ENCODE assay signal across 1 cellular context in the genomic region with DNA sequence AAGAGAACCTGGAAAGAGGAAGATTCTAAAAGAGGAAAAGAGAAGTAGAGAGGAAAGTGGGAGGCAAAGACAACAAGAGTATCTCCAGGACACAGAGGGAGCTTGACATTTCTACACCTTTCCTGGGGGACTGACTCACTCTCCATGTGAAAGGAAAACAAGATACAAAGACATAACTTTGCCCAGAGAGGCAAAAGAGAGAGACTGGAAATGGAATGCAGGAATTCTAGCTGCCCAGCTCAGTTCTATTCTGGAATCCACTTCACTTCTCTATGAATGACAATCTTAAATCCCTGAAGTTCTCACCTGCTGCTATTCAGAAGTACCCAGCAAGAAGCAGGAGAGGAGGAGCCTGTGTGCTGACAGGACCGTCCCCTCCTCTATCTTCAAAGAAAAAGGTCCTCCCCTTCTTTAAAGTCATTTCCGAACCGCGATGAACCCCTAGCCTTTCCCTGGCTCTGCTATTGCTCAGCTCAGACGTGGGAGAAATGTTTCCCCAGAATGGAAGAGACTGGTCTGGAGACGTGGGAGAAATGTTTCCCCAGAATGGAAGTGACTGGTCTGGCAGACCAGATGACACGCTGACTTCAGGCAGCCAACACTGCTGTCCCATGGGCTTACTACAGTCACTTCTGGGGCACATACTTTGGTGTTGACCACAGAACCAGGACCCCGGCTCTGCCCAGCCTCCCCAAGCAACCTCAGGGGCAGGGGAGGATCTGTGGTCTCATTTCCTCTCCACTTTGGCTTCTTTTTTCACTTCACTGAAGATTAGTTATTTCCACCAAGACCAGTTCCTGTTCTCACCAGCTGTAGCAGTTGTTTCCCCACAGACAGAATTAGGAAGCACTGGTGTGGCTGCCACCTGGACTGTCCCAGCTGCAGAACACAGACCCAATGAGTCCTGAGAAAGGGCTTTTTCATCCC.
TF ChIP-seq lines count a peak whose summit lies in the region.

No MANE protein-coding gene starts in this region.

TF ChIP-seq in GM12878, 131 proteins besides CTCF, POLR2A, EP300 and RAD21 (continued from another document and continues in another):
- TF ChIP-seq, protein P1, sequence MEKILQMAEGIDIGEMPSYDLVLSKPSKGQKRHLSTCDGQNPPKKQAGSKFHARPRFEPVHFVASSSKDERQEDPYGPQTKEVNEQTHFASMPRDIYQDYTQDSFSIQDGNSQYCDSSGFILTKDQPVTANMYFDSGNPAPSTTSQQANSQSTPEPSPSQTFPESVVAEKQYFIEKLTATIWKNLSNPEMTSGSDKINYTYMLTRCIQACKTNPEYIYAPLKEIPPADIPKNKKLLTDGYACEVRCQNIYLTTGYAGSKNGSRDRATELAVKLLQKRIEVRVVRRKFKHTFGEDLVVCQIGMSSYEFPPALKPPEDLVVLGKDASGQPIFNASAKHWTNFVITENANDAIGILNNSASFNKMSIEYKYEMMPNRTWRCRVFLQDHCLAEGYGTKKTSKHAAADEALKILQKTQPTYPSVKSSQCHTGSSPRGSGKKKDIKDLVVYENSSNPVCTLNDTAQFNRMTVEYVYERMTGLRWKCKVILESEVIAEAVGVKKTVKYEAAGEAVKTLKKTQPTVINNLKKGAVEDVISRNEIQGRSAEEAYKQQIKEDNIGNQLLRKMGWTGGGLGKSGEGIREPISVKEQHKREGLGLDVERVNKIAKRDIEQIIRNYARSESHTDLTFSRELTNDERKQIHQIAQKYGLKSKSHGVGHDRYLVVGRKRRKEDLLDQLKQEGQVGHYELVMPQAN (conservative IDR thresholded peaks at IDR 0.05): no peak
- TF ChIP-seq, protein P2, sequence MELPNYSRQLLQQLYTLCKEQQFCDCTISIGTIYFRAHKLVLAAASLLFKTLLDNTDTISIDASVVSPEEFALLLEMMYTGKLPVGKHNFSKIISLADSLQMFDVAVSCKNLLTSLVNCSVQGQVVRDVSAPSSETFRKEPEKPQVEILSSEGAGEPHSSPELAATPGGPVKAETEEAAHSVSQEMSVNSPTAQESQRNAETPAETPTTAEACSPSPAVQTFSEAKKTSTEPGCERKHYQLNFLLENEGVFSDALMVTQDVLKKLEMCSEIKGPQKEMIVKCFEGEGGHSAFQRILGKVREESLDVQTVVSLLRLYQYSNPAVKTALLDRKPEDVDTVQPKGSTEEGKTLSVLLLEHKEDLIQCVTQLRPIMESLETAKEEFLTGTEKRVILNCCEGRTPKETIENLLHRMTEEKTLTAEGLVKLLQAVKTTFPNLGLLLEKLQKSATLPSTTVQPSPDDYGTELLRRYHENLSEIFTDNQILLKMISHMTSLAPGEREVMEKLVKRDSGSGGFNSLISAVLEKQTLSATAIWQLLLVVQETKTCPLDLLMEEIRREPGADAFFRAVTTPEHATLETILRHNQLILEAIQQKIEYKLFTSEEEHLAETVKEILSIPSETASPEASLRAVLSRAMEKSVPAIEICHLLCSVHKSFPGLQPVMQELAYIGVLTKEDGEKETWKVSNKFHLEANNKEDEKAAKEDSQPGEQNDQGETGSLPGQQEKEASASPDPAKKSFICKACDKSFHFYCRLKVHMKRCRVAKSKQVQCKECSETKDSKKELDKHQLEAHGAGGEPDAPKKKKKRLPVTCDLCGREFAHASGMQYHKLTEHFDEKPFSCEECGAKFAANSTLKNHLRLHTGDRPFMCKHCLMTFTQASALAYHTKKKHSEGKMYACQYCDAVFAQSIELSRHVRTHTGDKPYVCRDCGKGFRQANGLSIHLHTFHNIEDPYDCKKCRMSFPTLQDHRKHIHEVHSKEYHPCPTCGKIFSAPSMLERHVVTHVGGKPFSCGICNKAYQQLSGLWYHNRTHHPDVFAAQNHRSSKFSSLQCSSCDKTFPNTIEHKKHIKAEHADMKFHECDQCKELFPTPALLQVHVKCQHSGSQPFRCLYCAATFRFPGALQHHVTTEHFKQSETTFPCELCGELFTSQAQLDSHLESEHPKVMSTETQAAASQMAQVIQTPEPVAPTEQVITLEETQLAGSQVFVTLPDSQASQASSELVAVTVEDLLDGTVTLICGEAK (IDR thresholded peaks at IDR 0.05; ENCODE audit: borderline replicate concordance): no peak
- TF ChIP-seq SMC3 (IDR thresholded peaks at IDR 0.05; ENCODE audit: borderline replicate concordance, low read length) (no peak), NBN (IDR thresholded peaks at IDR 0.05) (peak; percentile 90), ZSCAN29 (IDR thresholded peaks at IDR 0.05) (no peak), ZNF207 (IDR thresholded peaks at IDR 0.05; ENCODE audit: borderline replicate concordance) (no peak), ATF7 (IDR thresholded peaks at IDR 0.05; ENCODE audit: low read depth) (peak; percentile 83), ZNF217 (IDR thresholded peaks at IDR 0.05) (0 out of 2 replicates have a peak, but pooled peaks have one; percentile 20), LARP7 (IDR thresholded peaks at IDR 0.05) (no peak), MEF2B (IDR thresholded peaks at IDR 0.05; ENCODE audit: partially characterized antibody, poor library complexity, severe bottlenecking) (peak; percentile 97), GABPA (IDR thresholded peaks at IDR 0.05; ENCODE audit: low read depth) (no peak; the same call in 1 of the 2 replicates), RCOR1 (conservative IDR thresholded peaks at IDR 0.05; ENCODE audit: low read depth, low read length) (no peak), CBFB (IDR thresholded peaks at IDR 0.05; ENCODE audit: low read depth) (peak; percentile 93), EGR1 (IDR thresholded peaks at IDR 0.05; ENCODE audit: borderline replicate concordance in 1 of 2, low read depth in 2 of 2, low read length in 2 of 2) (peak in 1 of 2 experiments; percentile 64; a peak in 2 of 3 replicates), HDAC6 (IDR thresholded peaks at IDR 0.05; ENCODE audit: unreplicated experiment) (no peak), ZZZ3 (IDR thresholded peaks at IDR 0.05; ENCODE audit: control insufficient read depth, insufficient read length, low read depth) (no peak), PML (IDR thresholded peaks at IDR 0.05; ENCODE audit: low read length) (peak; percentile 86), SREBF2 (IDR thresholded peaks at IDR 0.05; ENCODE audit: low read length) (no peak), RAD51 (IDR thresholded peaks at IDR 0.05) (no peak), MYC (IDR thresholded peaks at IDR 0.05; ENCODE audit: insufficient read depth, insufficient read length, insufficient replicate concordance, low read length, severe bottlenecking) (no peak), TAF1 (IDR thresholded peaks at IDR 0.05; ENCODE audit: borderline replicate concordance, low read depth, low read length) (no peak)
- TF ChIP-seq, protein P3, sequence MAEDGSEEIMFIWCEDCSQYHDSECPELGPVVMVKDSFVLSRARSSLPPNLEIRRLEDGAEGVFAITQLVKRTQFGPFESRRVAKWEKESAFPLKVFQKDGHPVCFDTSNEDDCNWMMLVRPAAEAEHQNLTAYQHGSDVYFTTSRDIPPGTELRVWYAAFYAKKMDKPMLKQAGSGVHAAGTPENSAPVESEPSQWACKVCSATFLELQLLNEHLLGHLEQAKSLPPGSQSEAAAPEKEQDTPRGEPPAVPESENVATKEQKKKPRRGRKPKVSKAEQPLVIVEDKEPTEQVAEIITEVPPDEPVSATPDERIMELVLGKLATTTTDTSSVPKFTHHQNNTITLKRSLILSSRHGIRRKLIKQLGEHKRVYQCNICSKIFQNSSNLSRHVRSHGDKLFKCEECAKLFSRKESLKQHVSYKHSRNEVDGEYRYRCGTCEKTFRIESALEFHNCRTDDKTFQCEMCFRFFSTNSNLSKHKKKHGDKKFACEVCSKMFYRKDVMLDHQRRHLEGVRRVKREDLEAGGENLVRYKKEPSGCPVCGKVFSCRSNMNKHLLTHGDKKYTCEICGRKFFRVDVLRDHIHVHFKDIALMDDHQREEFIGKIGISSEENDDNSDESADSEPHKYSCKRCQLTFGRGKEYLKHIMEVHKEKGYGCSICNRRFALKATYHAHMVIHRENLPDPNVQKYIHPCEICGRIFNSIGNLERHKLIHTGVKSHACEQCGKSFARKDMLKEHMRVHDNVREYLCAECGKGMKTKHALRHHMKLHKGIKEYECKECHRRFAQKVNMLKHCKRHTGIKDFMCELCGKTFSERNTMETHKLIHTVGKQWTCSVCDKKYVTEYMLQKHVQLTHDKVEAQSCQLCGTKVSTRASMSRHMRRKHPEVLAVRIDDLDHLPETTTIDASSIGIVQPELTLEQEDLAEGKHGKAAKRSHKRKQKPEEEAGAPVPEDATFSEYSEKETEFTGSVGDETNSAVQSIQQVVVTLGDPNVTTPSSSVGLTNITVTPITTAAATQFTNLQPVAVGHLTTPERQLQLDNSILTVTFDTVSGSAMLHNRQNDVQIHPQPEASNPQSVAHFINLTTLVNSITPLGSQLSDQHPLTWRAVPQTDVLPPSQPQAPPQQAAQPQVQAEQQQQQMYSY (CRISPR knock-in tag; IDR thresholded peaks at IDR 0.05): no peak
- TF ChIP-seq, protein P4, sequence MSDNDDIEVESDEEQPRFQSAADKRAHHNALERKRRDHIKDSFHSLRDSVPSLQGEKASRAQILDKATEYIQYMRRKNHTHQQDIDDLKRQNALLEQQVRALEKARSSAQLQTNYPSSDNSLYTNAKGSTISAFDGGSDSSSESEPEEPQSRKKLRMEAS (IDR thresholded peaks at IDR 0.05; ENCODE audit: low read depth, low read length): no peak
- TF ChIP-seq, protein P5, sequence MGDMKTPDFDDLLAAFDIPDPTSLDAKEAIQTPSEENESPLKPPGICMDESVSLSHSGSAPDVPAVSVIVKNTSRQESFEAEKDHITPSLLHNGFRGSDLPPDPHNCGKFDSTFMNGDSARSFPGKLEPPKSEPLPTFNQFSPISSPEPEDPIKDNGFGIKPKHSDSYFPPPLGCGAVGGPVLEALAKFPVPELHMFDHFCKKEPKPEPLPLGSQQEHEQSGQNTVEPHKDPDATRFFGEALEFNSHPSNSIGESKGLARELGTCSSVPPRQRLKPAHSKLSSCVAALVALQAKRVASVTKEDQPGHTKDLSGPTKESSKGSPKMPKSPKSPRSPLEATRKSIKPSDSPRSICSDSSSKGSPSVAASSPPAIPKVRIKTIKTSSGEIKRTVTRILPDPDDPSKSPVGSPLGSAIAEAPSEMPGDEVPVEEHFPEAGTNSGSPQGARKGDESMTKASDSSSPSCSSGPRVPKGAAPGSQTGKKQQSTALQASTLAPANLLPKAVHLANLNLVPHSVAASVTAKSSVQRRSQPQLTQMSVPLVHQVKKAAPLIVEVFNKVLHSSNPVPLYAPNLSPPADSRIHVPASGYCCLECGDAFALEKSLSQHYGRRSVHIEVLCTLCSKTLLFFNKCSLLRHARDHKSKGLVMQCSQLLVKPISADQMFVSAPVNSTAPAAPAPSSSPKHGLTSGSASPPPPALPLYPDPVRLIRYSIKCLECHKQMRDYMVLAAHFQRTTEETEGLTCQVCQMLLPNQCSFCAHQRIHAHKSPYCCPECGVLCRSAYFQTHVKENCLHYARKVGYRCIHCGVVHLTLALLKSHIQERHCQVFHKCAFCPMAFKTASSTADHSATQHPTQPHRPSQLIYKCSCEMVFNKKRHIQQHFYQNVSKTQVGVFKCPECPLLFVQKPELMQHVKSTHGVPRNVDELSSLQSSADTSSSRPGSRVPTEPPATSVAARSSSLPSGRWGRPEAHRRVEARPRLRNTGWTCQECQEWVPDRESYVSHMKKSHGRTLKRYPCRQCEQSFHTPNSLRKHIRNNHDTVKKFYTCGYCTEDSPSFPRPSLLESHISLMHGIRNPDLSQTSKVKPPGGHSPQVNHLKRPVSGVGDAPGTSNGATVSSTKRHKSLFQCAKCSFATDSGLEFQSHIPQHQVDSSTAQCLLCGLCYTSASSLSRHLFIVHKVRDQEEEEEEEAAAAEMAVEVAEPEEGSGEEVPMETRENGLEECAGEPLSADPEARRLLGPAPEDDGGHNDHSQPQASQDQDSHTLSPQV (IDR thresholded peaks at IDR 0.05): no peak
- TF ChIP-seq, protein P6, sequence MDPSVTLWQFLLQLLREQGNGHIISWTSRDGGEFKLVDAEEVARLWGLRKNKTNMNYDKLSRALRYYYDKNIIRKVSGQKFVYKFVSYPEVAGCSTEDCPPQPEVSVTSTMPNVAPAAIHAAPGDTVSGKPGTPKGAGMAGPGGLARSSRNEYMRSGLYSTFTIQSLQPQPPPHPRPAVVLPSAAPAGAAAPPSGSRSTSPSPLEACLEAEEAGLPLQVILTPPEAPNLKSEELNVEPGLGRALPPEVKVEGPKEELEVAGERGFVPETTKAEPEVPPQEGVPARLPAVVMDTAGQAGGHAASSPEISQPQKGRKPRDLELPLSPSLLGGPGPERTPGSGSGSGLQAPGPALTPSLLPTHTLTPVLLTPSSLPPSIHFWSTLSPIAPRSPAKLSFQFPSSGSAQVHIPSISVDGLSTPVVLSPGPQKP (IDR thresholded peaks at IDR 0.05; ENCODE audit: low read depth, low read length): no peak
- TF ChIP-seq, protein P7, sequence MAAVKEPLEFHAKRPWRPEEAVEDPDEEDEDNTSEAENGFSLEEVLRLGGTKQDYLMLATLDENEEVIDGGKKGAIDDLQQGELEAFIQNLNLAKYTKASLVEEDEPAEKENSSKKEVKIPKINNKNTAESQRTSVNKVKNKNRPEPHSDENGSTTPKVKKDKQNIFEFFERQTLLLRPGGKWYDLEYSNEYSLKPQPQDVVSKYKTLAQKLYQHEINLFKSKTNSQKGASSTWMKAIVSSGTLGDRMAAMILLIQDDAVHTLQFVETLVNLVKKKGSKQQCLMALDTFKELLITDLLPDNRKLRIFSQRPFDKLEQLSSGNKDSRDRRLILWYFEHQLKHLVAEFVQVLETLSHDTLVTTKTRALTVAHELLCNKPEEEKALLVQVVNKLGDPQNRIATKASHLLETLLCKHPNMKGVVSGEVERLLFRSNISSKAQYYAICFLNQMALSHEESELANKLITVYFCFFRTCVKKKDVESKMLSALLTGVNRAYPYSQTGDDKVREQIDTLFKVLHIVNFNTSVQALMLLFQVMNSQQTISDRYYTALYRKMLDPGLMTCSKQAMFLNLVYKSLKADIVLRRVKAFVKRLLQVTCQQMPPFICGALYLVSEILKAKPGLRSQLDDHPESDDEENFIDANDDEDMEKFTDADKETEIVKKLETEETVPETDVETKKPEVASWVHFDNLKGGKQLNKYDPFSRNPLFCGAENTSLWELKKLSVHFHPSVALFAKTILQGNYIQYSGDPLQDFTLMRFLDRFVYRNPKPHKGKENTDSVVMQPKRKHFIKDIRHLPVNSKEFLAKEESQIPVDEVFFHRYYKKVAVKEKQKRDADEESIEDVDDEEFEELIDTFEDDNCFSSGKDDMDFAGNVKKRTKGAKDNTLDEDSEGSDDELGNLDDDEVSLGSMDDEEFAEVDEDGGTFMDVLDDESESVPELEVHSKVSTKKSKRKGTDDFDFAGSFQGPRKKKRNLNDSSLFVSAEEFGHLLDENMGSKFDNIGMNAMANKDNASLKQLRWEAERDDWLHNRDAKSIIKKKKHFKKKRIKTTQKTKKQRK (IDR thresholded peaks at IDR 0.05; ENCODE audit: low read depth, low read length): no peak
- TF ChIP-seq, protein P8, sequence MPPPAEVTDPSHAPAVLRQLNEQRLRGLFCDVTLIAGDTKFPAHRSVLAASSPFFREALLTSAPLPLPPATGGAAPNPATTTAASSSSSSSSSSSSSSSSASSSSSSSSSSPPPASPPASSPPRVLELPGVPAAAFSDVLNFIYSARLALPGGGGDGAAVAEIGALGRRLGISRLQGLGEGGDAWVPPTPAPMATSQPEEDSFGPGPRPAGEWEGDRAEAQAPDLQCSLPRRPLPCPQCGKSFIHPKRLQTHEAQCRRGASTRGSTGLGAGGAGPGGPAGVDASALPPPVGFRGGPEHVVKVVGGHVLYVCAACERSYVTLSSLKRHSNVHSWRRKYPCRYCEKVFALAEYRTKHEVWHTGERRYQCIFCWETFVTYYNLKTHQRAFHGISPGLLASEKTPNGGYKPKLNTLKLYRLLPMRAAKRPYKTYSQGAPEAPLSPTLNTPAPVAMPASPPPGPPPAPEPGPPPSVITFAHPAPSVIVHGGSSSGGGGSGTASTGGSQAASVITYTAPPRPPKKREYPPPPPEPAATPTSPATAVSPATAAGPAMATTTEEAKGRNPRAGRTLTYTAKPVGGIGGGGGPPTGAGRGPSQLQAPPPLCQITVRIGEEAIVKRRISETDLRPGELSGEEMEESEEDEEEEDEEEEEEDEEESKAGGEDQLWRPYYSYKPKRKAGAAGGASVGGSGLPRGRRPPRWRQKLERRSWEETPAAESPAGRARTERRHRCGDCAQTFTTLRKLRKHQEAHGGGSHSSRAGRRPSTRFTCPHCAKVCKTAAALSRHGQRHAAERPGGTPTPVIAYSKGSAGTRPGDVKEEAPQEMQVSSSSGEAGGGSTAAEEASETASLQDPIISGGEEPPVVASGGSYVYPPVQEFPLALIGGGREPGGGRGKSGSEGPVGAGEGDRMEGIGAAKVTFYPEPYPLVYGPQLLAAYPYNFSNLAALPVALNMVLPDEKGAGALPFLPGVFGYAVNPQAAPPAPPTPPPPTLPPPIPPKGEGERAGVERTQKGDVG (CRISPR knock-in tag; IDR thresholded peaks at IDR 0.05): no peak
